Comparison of ENCODE assay signal across 8 cellular contexts in the genomic region with DNA sequence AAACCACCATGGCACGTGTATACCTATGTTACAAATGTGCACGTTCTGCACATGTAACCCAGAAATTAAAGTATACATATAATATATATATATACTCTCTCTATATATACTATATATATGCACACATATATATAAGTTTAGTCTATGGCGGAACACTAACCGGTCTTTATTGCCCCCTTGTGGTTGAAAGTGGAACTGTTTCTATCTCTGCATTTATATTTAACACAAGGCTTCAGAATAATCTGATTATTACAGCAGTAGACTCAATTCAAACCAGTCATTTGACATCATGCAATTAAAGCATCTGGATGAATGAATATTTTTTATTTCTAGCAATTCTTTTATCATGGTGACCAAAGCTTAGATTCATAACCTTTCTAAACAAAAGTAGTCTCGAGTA. TPM values are rescaled to one million over a fixed set of nuclear protein-coding genes. Genes with fewer than 3 reads are reported as not detected.
DNase-seq lines count a peak whose midpoint lies in the region; ATAC-seq and TF ChIP-seq lines count a peak whose summit lies in the region.

No MANE protein-coding gene starts in this region.

- H4K20me1 ChIP-seq in MM.1S (ENCODE audit: insufficient read depth, low read length) = no peaks in the 10 kb centered on the region

- no peaks in the 10 kb centered on the region for H3K27me3 ChIP-seq in MM.1S (replicated peaks; ENCODE audit: insufficient read depth, low read length)

- H2AFZ ChIP-seq in MM.1S (ENCODE audit: low read length) = no peak overlapping the region

- no peaks in the 10 kb centered on the region for H3K36me3 ChIP-seq in MM.1S (replicated peaks; ENCODE audit: insufficient read depth, low read length)

- TF ChIP-seq CTCF in GM12865 (IDR thresholded peaks at IDR 0.05; ENCODE audit: insufficient read depth, low read depth, low read length, missing control alignments) (peak; percentile 26), MM.1S (IDR thresholded peaks at IDR 0.05; ENCODE audit: low read length) (peak; percentile 56), fibroblast of pulmonary artery (IDR thresholded peaks at IDR 0.05; ENCODE audit: low read length, missing control alignments) (peak; percentile 43)

- no peak overlapping the region for H3K4me2 ChIP-seq in MM.1S (ENCODE audit: low read depth, low read length)

- H3F3A ChIP-seq in MM.1S (ENCODE audit: insufficient read depth, low read length) = no peaks in the 10 kb centered on the region

- H3K4me3 ChIP-seq in GM12865 (ENCODE audit: low read depth, low read length) = no peak overlapping the region
- H3K4me3 ChIP-seq in MM.1S (ENCODE audit: low read length) = no peak overlapping the region
- H3K4me3 ChIP-seq in fibroblast of pulmonary artery (replicated peaks; ENCODE audit: low read depth, low read length) = no peak overlapping the region

- no peaks in the 10 kb centered on the region for H3K4me1 ChIP-seq in MM.1S (ENCODE audit: low read length)

- no peaks in the 10 kb centered on the region for H3K9me2 ChIP-seq in MM.1S (replicated peaks; ENCODE audit: insufficient read depth, low read length)

- no peaks in the 10 kb centered on the region for H3K79me2 ChIP-seq in MM.1S (ENCODE audit: low read length)

- H3K9ac ChIP-seq in MM.1S (ENCODE audit: low read length) = no peak overlapping the region

- H3K9me3 ChIP-seq in MM.1S (replicated peaks; ENCODE audit: insufficient read depth, low read length) = no peaks in the 10 kb centered on the region

- DNase-seq in AML-193 (lab: John Stamatoyannopoulos, UW) (peak; percentile 9 to 21), GM12865 (ENCODE audit: low read depth) (peak; percentile 51), MM.1S (peak; percentile 67), SW480 (ENCODE audit: low spot score) (peak; percentile 41), fibroblast of pulmonary artery (ENCODE audit: low read depth) (peak; percentile 61), renal cortical epithelial cell (ENCODE audit: low read depth) (peak; percentile 10)

- H3K27ac ChIP-seq in MM.1S (ENCODE audit: low read length) = no peak overlapping the region

- ATAC-seq in GM19023 (IDR thresholded peaks at IDR 0.05; ENCODE audit: unreplicated experiment) (no peak), HG03469 (IDR thresholded peaks at IDR 0.05; ENCODE audit: unreplicated experiment) (no peak)

RNA-seq across cellular contexts. Expression of a gene that starts 14.6 kb away (rescaled TPM):
- 1.9 and 3.4 TPM in 2 replicates for total RNA-seq in renal cortical epithelial cell

RNA-seq across cellular contexts. Expression of a gene that starts 40.9 kb away (rescaled TPM):
- total RNA-seq in renal cortical epithelial cell = 0.17 TPM in 1 of 2 replicates, not detected in the other

Comparison
In these comparisons a context has a peak if more than half of its experiments do, and no peak if none do; other contexts are left out.
1. DNase-seq: peak in every context shown above with its lines; median percentile 67 in MM.1S; 61 in fibroblast of pulmonary artery; 51 in GM12865; 41 in SW480; 15 in AML-193; 10 in renal cortical epithelial cell.